Comparison of ENCODE assay signal across 15 cellular contexts in the genomic region with DNA sequence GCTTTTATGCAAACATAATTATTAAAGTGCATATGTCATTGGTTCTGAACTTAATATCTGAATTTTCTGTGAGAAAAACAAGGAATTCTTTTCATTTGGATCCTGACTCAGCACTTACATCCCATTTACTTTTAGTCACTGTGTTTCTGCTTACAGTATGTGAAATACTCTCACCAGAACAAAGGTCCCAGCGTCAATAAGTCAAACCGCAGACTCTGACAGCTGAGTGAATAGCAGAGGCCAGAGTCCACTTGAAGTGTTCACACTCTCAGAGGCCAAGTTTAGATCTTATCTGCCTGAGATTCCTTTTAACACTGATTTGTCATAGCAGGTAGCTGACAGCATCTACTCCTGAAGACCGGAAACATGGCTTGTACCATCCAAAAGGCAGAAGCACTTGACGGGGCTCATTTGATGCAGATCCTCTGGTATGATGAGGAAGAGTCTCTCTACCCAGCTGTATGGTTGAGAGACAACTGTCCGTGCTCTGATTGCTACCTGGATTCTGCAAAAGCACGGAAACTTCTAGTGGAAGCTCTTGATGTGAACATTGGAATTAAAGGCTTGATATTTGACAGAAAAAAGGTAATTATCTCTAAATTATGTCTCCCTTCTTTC. TPM values are rescaled to one million over a fixed set of nuclear protein-coding genes. Genes with fewer than 3 reads are reported as not detected.
DNase-seq lines count a peak whose midpoint lies in the region; ATAC-seq, FAIRE-seq and TF ChIP-seq lines count a peak whose summit lies in the region.
"Had no signal": no experiment of that assay in that cellular context is flagged by ENCODE, and none has a peak within 500 bp of the region (broad histone marks: within the 10 kb centered on the region; RNA-seq: fewer than 3 reads in every experiment).

No MANE protein-coding gene starts in this region.

- TF ChIP-seq CTCF in cardiac muscle cell (IDR thresholded peaks at IDR 0.05; ENCODE audit: low read depth, low read length) (no peak), right atrium auricular region (IDR thresholded peaks at IDR 0.05) (no peak), bronchial epithelial cell (IDR thresholded peaks at IDR 0.05; ENCODE audit: insufficient read depth, low read length, severe bottlenecking) (no peak), left lung (IDR thresholded peaks at IDR 0.05) (no peak)

- H3K4me1 ChIP-seq in cardiac muscle cell (ENCODE audit: low read depth) (peaks cover 8% of the 10 kb centered on the region), right atrium auricular region (no peaks in the 10 kb centered on the region), left lung (no peaks in the 10 kb centered on the region)
- H3K4me1 ChIP-seq: testis had no signal

- H3K36me3 ChIP-seq in cardiac muscle cell: no peaks in the 10 kb centered on the region
- H3K36me3 ChIP-seq in right atrium auricular region: no peaks in the 10 kb centered on the region
- no peaks in the 10 kb centered on the region for H3K36me3 ChIP-seq in bronchial epithelial cell (ENCODE audit: control insufficient read depth, insufficient read depth, low read length)
- no peaks in the 10 kb centered on the region for H3K36me3 ChIP-seq in left lung

- no peaks in the 10 kb centered on the region for H3K27me3 ChIP-seq in cardiac muscle cell
- H3K27me3 ChIP-seq in right atrium auricular region: no peaks in the 10 kb centered on the region
- no peaks in the 10 kb centered on the region for H3K27me3 ChIP-seq in bronchial epithelial cell (ENCODE audit: control insufficient read depth, insufficient read depth, low read length)
- no peaks in the 10 kb centered on the region for H3K27me3 ChIP-seq in left lung

- DNase-seq in cardiac muscle cell (ENCODE audit: low read depth in 1 of 2, low spot score in 1 of 2) (peak; percentile 48 to 51), right atrium auricular region (ENCODE audit: low spot score) (no peak), bronchial epithelial cell (ENCODE audit: low read depth) (peak; percentile 78), left lung (no peak), G401 (ENCODE audit: low spot score) (no peak), activated T-cell treated with anti-CD3 and anti-CD28 coated beads for 4 hours (no peak), NCI-H1417 treated with DMSO at 0.1 percent for 48 hours (lab: John Stamatoyannopoulos, UW) (no peak)
- DNase-seq: effector CD4-positive, alpha-beta T cell; EL; testis had no signal

- no peak overlapping the region for H3K4me3 ChIP-seq in cardiac muscle cell
- no peak overlapping the region for H3K4me3 ChIP-seq in right atrium auricular region
- no peak overlapping the region for H3K4me3 ChIP-seq in bronchial epithelial cell (ENCODE audit: low read depth, low read length)
- no peak overlapping the region for H3K4me3 ChIP-seq in left lung
- H3K4me3 ChIP-seq: testis had no signal

- in situ Hi-C loops in G401 (cut with HindIII; ENCODE audit: low sequenced_read_pairs): no loop called here

- FAIRE-seq in bronchial epithelial cell (lab: Jason Lieb, UNC): no peak
- FAIRE-seq: GM18507, TTC549 had no signal

- intact Hi-C loops in left lung (cut with DNase I): no loop called here

- H3K27ac ChIP-seq in cardiac muscle cell (no peak overlapping the region), right atrium auricular region (no peak overlapping the region), left lung (no peak overlapping the region)
- H3K27ac ChIP-seq: testis had no signal

- no peaks in the 10 kb centered on the region for H3K9me3 ChIP-seq in cardiac muscle cell (ENCODE audit: low read depth)
- peaks cover 0 to 5% of the 10 kb centered on the region in 2 donors for H3K9me3 ChIP-seq in right atrium auricular region
- peaks cover 0 to 3% of the 10 kb centered on the region in 2 donors for H3K9me3 ChIP-seq in left lung
- H3K9me3 ChIP-seq: testis had no signal

- peak; percentile 41 for ATAC-seq in left lung
- ATAC-seq in GM19035 (IDR thresholded peaks at IDR 0.05; ENCODE audit: unreplicated experiment): no peak
- ATAC-seq: Panc1 had no signal

RNA-seq across cellular contexts. Expression of a gene that starts 14.6 kb away (rescaled TPM):
- total RNA-seq in cardiac muscle cell: not detected in 2 replicates
- polyA plus RNA-seq in cardiac muscle cell: 0.12 TPM in 1 of 2 replicates, not detected in the other
- total RNA-seq in right atrium auricular region: not detected
- total RNA-seq in bronchial epithelial cell: 1.3 and 5.6 TPM in 2 replicates
- under 1 TPM in 1 of 2 donors, not detected in 1; 0.34 TPM for total RNA-seq in left lung
- total RNA-seq in G401 (2014; rRNA removed; shearing (Covaris generic)): not detected in 2 replicates
- total RNA-seq: activated CD8-positive, alpha-beta memory T cell treated with anti-CD3 and anti-CD28 coated beads for 36 hours had no signal

Comparison
In these comparisons a context has a peak if more than half of its experiments do, and no peak if none do; other contexts are left out.
1. DNase-seq: peak in cardiac muscle cell (2 of 2) and bronchial epithelial cell (single experiment); none in right atrium auricular region (single experiment), left lung (0 of 2), G401 (single experiment), activated T-cell treated with anti-CD3 and anti-CD28 coated beads for 4 hours (single experiment) and NCI-H1417 treated with DMSO at 0.1 percent for 48 hours (single experiment).